ENCODE assay signal across 10 cellular contexts in genomic region chr22:19962246-19962908, GRCh38. TPM values are rescaled to one million over a fixed set of nuclear protein-coding genes. Genes with fewer than 3 reads are reported as not detected.
DNase-seq lines count a peak whose midpoint lies in the region; ATAC-seq, FAIRE-seq and TF ChIP-seq lines count a peak whose summit lies in the region.
"Had no signal": no experiment of that assay in that cellular context is flagged by ENCODE, and none has a peak within 500 bp of the region (broad histone marks: within the 10 kb centered on the region; RNA-seq: fewer than 3 reads in every experiment).

No MANE protein-coding gene starts in this region.

- H3K36me3 Mint-ChIP-seq in WTC11 = no peaks in the 10 kb centered on the region

- TF ChIP-seq RAD21 in HepG2 (CRISPR knock-in tag; IDR thresholded peaks at IDR 0.05) = peak; percentile 59

- intact Hi-C loops in HepG2 (cut with micrococcal nuclease; ENCODE audit: unreplicated experiment) = no loop called here

- TF ChIP-seq EP300 in HepG2 (IDR thresholded peaks at IDR 0.05; ENCODE audit: low read depth in 2 of 2, low read length in 2 of 2) (no peak), HepG2 (CRISPR knock-in tag; IDR thresholded peaks at IDR 0.05; ENCODE audit: borderline replicate concordance) (no peak)

- POLR2A ChIA-PET in WTC11 (lab: Charles Lee) (interaction anchor here (1.0 kb wide), 1 partner anchor 50 kb away, joined by 4 read pairs; no protein-coding TSS in a partner anchor), HepG2 (lab: Yijun Ruan, JAX) (interaction anchor here (0.7 to 1.8 kb wide), 10 partner anchors 9 to 155 kb away, joined by 3 to 15 read pairs (median 6); partner anchors contain the start of genes COMT, DGCR8, TANGO2 and TRMT2A)

- H3K4me2 ChIP-seq in HepG2 (ENCODE audit: low read depth, low read length) = peak overlapping the region; percentile 96

- WGBS in HepG2 (ENCODE audit: low lambda C conversion rate) = 16% methylated on average over 6 of the region's 22 CpGs

- H3K4me3 ChIP-seq in HepG2 (replicated peaks in 1 of 3; ENCODE audit: insufficient read depth in 1 of 3, low read depth in 2 of 3, low read length in 3 of 3) = peak overlapping the region; percentile 44 to 75 (median 47); a peak in 5 of 6 replicates

- H3K27me3 ChIP-seq in HepG2 (ENCODE audit: control insufficient read depth in 1 of 2, insufficient read depth in 2 of 2, low read length in 2 of 2) = no peaks in the 10 kb centered on the region

- H2AFZ ChIP-seq in HepG2 (ENCODE audit: low read length) = no peak overlapping the region

- CTCF ChIA-PET in WTC11 (lab: Charles Lee) (interaction anchor here (0.5 to 2.9 kb wide), 36 partner anchors 9 to 381 kb away, joined by 3 to 38 read pairs (median 4); partner anchors contain the start of genes DGCR6L, GP1BB and TANGO2), HepG2 (lab: Yijun Ruan, JAX; ENCODE audit: low intra/inter-chr PET ratio, low total read pairs) (interaction anchor here (1.0 kb wide), 1 partner anchor 9 kb away, joined by 3 read pairs; no protein-coding TSS in a partner anchor)

- H3K4me3 Mint-ChIP-seq in WTC11 = peak overlapping the region; percentile 61

- no TSS peak for BruUV-seq in HepG2 (replicated peaks; lab: Mats Ljungman, UMichigan)

- no peaks in the 10 kb centered on the region; the same call in 1 of the 2 replicates for H3K27me3 Mint-ChIP-seq in WTC11 (ENCODE audit: low read depth)

- TF ChIP-seq CTCF in WTC11 (IDR thresholded peaks at IDR 0.05) = peak; percentile 81
- peak; percentile 96 for TF ChIP-seq CTCF in HepG2 (CRISPR knock-in tag; IDR thresholded peaks at IDR 0.05)
- no peak for TF ChIP-seq CTCF in omental fat pad (IDR thresholded peaks at IDR 0.05)

- H3K27ac ChIP-seq in HepG2 (ENCODE audit: extremely low read length, insufficient read depth, low read length) = peak overlapping the region; percentile 99

- H3K9me3 Mint-ChIP-seq in WTC11 = no peaks in the 10 kb centered on the region

- H4K20me1 ChIP-seq in HepG2 (ENCODE audit: insufficient read depth, low read length) = no peaks in the 10 kb centered on the region; the same call in 1 of the 2 replicates

- H3K79me2 ChIP-seq in HepG2 (ENCODE audit: insufficient read depth, low read length) = peaks cover 12% of the 10 kb centered on the region

- FAIRE-seq in HepG2 (lab: Jason Lieb, UNC) = no peak
- FAIRE-seq: G401.6, islet of Langerhans had no signal

- H3K27ac Mint-ChIP-seq in WTC11 = peak overlapping the region; percentile 84

- TF ChIP-seq POLR2A in HepG2 (IDR thresholded peaks at IDR 0.05; ENCODE audit: insufficient read depth in 1 of 2, low read depth in 2 of 2, low read length in 2 of 2) = peak; percentile 28 to 67; a peak in 3 of 4 replicates

- peaks cover 75% of the 10 kb centered on the region for H3K4me1 ChIP-seq in HepG2 (ENCODE audit: insufficient read depth, low read length)

- ATAC-seq in WTC11 = peak; percentile 65
- peak; percentile 64 for ATAC-seq in HepG2
- no peak for ATAC-seq in omental fat pad (ENCODE audit: low FRiP score)

- H3K4me1 Mint-ChIP-seq in WTC11 = peaks cover 39% of the 10 kb centered on the region

- H3K9me3 ChIP-seq in HepG2 (ENCODE audit: low read length) = no peaks in the 10 kb centered on the region

- peak overlapping the region; percentile 77 for H3K9ac ChIP-seq in HepG2 (ENCODE audit: insufficient read depth, low read depth, low read length)

- peaks cover 8 to 30% of the 10 kb centered on the region in 2 experiments; a peak in 3 of 5 replicates for H3K36me3 ChIP-seq in HepG2 (replicated peaks in 1 of 2; ENCODE audit: control insufficient read depth in 1 of 2, insufficient read depth in 2 of 2, low read length in 2 of 2)

- in situ Hi-C loops in HepG2 (cut with HindIII; ENCODE audit: extremely low pct_ligation_motif_present, low pct_unique_long_range_greater_than_20kb) = no loop called here

- DNase-seq in NCI-H2107 (lab: John Stamatoyannopoulos, UW) (peak; percentile 37), NCI-H2107 treated with DMSO at 0.1 percent for 48 hours (lab: John Stamatoyannopoulos, UW; ENCODE audit: unreplicated experiment) (no peak), NCI-H187 treated with DMSO at 0.1 percent for 48 hours (lab: John Stamatoyannopoulos, UW) (peak; percentile 10), WTC11 (ENCODE audit: low spot score) (peak; percentile 91), dedifferentiated amniotic fluid mesenchymal stem cell (ENCODE audit: extremely low spot score) (peak; percentile 67), HepG2 (ENCODE audit: low spot score) (peak; percentile 84), omental fat pad (ENCODE audit: low spot score) (no peak)
- peak; percentile 48 to 52 for DNase-seq in stimulated activated CD4-positive, alpha-beta T cell treated with anti-CD3 and anti-CD28 coated beads, Interleukin-4, amount 100 ng/mL, for 4 hours

RNA-seq across cellular contexts. Expression of gene TXNRD2, which starts 20.8 kb away (rescaled TPM):
- total RNA-seq in WTC11 (2021) (15.9 to 18.8 TPM (median 18.8 TPM) in 3 replicates), HepG2 (2016; rRNA removed; fragmentation: Illumina TruSeq; extraction: Trizol) (16.4 and 18.6 TPM in 2 replicates), omental fat pad (10 to 100 TPM; 10.1 to 24.4 (median 15.1) TPM)
- 4.6 and 5.3 TPM in 2 replicates for total RNA-seq in HepG2 (2016; cell fraction: cytosol; rRNA removed; fragmentation: Illumina TruSeq; extraction: Trizol; ENCODE audit: low read depth)
- total RNA-seq in HepG2 (2016; cell fraction: insoluble cytoplasmic fraction; rRNA removed; fragmentation: Illumina TruSeq; extraction: Trizol) = 16.6 and 20.5 TPM in 2 replicates
- 7.4 and 8.1 TPM in 2 replicates for total RNA-seq in HepG2 (2016; cell fraction: membrane; rRNA removed; fragmentation: Illumina TruSeq; extraction: Trizol)
- total RNA-seq in HepG2 (2016; cell fraction: nucleus; rRNA removed; fragmentation: Illumina TruSeq; extraction: Trizol) = 17.3 and 19.7 TPM in 2 replicates
- 17.5 and 23.4 TPM in 2 replicates for polyA plus RNA-seq in HepG2 (2011; rRNA removed)
- polyA plus RNA-seq in HepG2 (2011; cell fraction: cytosol; rRNA removed) = 11.8 and 19.6 TPM in 2 replicates
- 74.7 and 94.3 TPM in 2 replicates for polyA plus RNA-seq in HepG2 (2011; cell fraction: nucleus; rRNA removed)
- polyA plus RNA-seq in HepG2 (2012) = 11.2 and 13.2 TPM in 2 replicates
- polyA plus RNA-seq in HepG2 (2016; cell fraction: cytosol; fragmentation: Illumina TruSeq; extraction: Trizol; ENCODE audit: low read depth) = 3.6 and 4.0 TPM in 2 replicates
- 17.8 and 20.1 TPM in 2 replicates for polyA plus RNA-seq in HepG2 (2016; cell fraction: insoluble cytoplasmic fraction; fragmentation: Illumina TruSeq; extraction: Trizol; ENCODE audit: low read depth)
- 5.9 and 6.5 TPM in 2 replicates for polyA plus RNA-seq in HepG2 (2016; cell fraction: membrane; fragmentation: Illumina TruSeq; extraction: Trizol; ENCODE audit: low read depth)
- polyA plus RNA-seq in HepG2 (2016; cell fraction: nucleus; fragmentation: Illumina TruSeq; extraction: Trizol; ENCODE audit: insufficient read depth, low read depth) = 34.4 and 34.7 TPM in 2 replicates
- polyA minus RNA-seq in HepG2 (2011; rRNA and poly(A)+ RNA removed; ENCODE audit: low replicate concordance) = 28.2 and 29.9 TPM in 2 replicates
- polyA minus RNA-seq in HepG2 (2011; cell fraction: cytosol; rRNA and poly(A)+ RNA removed) = 10.6 and 12.9 TPM in 2 replicates
- 24.5 and 27.3 TPM in 2 replicates for polyA minus RNA-seq in HepG2 (2011; cell fraction: nucleus; rRNA and poly(A)+ RNA removed)

RNA-seq across cellular contexts. Expression of gene COMT, which starts 20.8 kb away (rescaled TPM):
- total RNA-seq in WTC11 (2021) (30.8 to 38.0 TPM (median 36.1 TPM) in 3 replicates), HepG2 (2016; rRNA removed; fragmentation: Illumina TruSeq; extraction: Trizol) (144 and 162 TPM in 2 replicates), omental fat pad (100 to 1,000 TPM; 166 to 214 (median 180) TPM)
- 44.0 and 61.5 TPM in 2 replicates for total RNA-seq in HepG2 (2016; cell fraction: cytosol; rRNA removed; fragmentation: Illumina TruSeq; extraction: Trizol; ENCODE audit: low read depth)
- total RNA-seq in HepG2 (2016; cell fraction: insoluble cytoplasmic fraction; rRNA removed; fragmentation: Illumina TruSeq; extraction: Trizol) = 127 and 167 TPM in 2 replicates
- 60.4 and 90.3 TPM in 2 replicates for total RNA-seq in HepG2 (2016; cell fraction: membrane; rRNA removed; fragmentation: Illumina TruSeq; extraction: Trizol)
- total RNA-seq in HepG2 (2016; cell fraction: nucleus; rRNA removed; fragmentation: Illumina TruSeq; extraction: Trizol) = 92.2 and 95.4 TPM in 2 replicates
- 156 and 194 TPM in 2 replicates for polyA plus RNA-seq in HepG2 (2011; rRNA removed)
- 185 and 260 TPM in 2 replicates for polyA plus RNA-seq in HepG2 (2011; cell fraction: cytosol; rRNA removed)
- polyA plus RNA-seq in HepG2 (2011; cell fraction: nucleus; rRNA removed) = 192 TPM in 2 replicates
- 90.6 and 123 TPM in 2 replicates for polyA plus RNA-seq in HepG2 (2012)
- polyA plus RNA-seq in HepG2 (2016; cell fraction: cytosol; fragmentation: Illumina TruSeq; extraction: Trizol; ENCODE audit: low read depth) = 59.9 and 87.6 TPM in 2 replicates
- 139 and 159 TPM in 2 replicates for polyA plus RNA-seq in HepG2 (2016; cell fraction: insoluble cytoplasmic fraction; fragmentation: Illumina TruSeq; extraction: Trizol; ENCODE audit: low read depth)
- 62.3 and 85.6 TPM in 2 replicates for polyA plus RNA-seq in HepG2 (2016; cell fraction: membrane; fragmentation: Illumina TruSeq; extraction: Trizol; ENCODE audit: low read depth)
- 155 and 158 TPM in 2 replicates for polyA plus RNA-seq in HepG2 (2016; cell fraction: nucleus; fragmentation: Illumina TruSeq; extraction: Trizol; ENCODE audit: insufficient read depth, low read depth)
- 32.2 and 191 TPM in 2 replicates for polyA minus RNA-seq in HepG2 (2011; rRNA and poly(A)+ RNA removed; ENCODE audit: low replicate concordance)
- polyA minus RNA-seq in HepG2 (2011; cell fraction: cytosol; rRNA and poly(A)+ RNA removed) = 76.6 and 84.9 TPM in 2 replicates
- polyA minus RNA-seq in HepG2 (2011; cell fraction: nucleus; rRNA and poly(A)+ RNA removed) = 33.6 and 36.1 TPM in 2 replicates

RNA-seq across cellular contexts. Expression of gene ARVCF, which starts 54.2 kb away (rescaled TPM):
- total RNA-seq in WTC11 (2021) (58.3 to 65.4 TPM (median 61.3 TPM) in 3 replicates), HepG2 (2016; rRNA removed; fragmentation: Illumina TruSeq; extraction: Trizol) (10.4 and 17.7 TPM in 2 replicates), omental fat pad (10 to 100 TPM in 2 of 4 donors, 1 to 10 TPM in 2; 6.5 to 20.0 (median 9.3) TPM)
- total RNA-seq in HepG2 (2016; cell fraction: cytosol; rRNA removed; fragmentation: Illumina TruSeq; extraction: Trizol; ENCODE audit: low read depth) = 3.9 and 4.0 TPM in 2 replicates
- total RNA-seq in HepG2 (2016; cell fraction: insoluble cytoplasmic fraction; rRNA removed; fragmentation: Illumina TruSeq; extraction: Trizol) = 8.1 and 18.0 TPM in 2 replicates
- 3.8 and 4.0 TPM in 2 replicates for total RNA-seq in HepG2 (2016; cell fraction: membrane; rRNA removed; fragmentation: Illumina TruSeq; extraction: Trizol)
- 20.2 and 20.4 TPM in 2 replicates for total RNA-seq in HepG2 (2016; cell fraction: nucleus; rRNA removed; fragmentation: Illumina TruSeq; extraction: Trizol)
- 16.4 and 23.8 TPM in 2 replicates for polyA plus RNA-seq in HepG2 (2011; rRNA removed)
- 8.4 and 13.1 TPM in 2 replicates for polyA plus RNA-seq in HepG2 (2011; cell fraction: cytosol; rRNA removed)
- polyA plus RNA-seq in HepG2 (2011; cell fraction: nucleus; rRNA removed) = 152 and 182 TPM in 2 replicates
- 11.1 and 12.4 TPM in 2 replicates for polyA plus RNA-seq in HepG2 (2012)
- polyA plus RNA-seq in HepG2 (2016; cell fraction: cytosol; fragmentation: Illumina TruSeq; extraction: Trizol; ENCODE audit: low read depth) = 0.99 and 1.4 TPM in 2 replicates
- 8.5 and 10.9 TPM in 2 replicates for polyA plus RNA-seq in HepG2 (2016; cell fraction: insoluble cytoplasmic fraction; fragmentation: Illumina TruSeq; extraction: Trizol; ENCODE audit: low read depth)
- polyA plus RNA-seq in HepG2 (2016; cell fraction: membrane; fragmentation: Illumina TruSeq; extraction: Trizol; ENCODE audit: low read depth) = 2.0 and 2.3 TPM in 2 replicates
- 42.2 and 48.6 TPM in 2 replicates for polyA plus RNA-seq in HepG2 (2016; cell fraction: nucleus; fragmentation: Illumina TruSeq; extraction: Trizol; ENCODE audit: insufficient read depth, low read depth)
- polyA minus RNA-seq in HepG2 (2011; rRNA and poly(A)+ RNA removed; ENCODE audit: low replicate concordance) = 1.2 and 26.6 TPM in 2 replicates
- 9.2 and 12.0 TPM in 2 replicates for polyA minus RNA-seq in HepG2 (2011; cell fraction: cytosol; rRNA and poly(A)+ RNA removed)
- polyA minus RNA-seq in HepG2 (2011; cell fraction: nucleus; rRNA and poly(A)+ RNA removed) = 28.6 and 29.7 TPM in 2 replicates

RNA-seq across cellular contexts. Expression of gene TANGO2, which starts 58.5 kb away (rescaled TPM):
- total RNA-seq in WTC11 (2021) (13.2 to 16.8 TPM (median 14.8 TPM) in 3 replicates), HepG2 (2016; rRNA removed; fragmentation: Illumina TruSeq; extraction: Trizol) (12.1 and 12.9 TPM in 2 replicates), omental fat pad (10 to 100 TPM; 35.3 to 48.4 (median 37.9) TPM)
- 7.0 and 7.5 TPM in 2 replicates for total RNA-seq in HepG2 (2016; cell fraction: cytosol; rRNA removed; fragmentation: Illumina TruSeq; extraction: Trizol; ENCODE audit: low read depth)
- total RNA-seq in HepG2 (2016; cell fraction: insoluble cytoplasmic fraction; rRNA removed; fragmentation: Illumina TruSeq; extraction: Trizol) = 11.8 and 12.2 TPM in 2 replicates
- 17.5 and 20.9 TPM in 2 replicates for total RNA-seq in HepG2 (2016; cell fraction: membrane; rRNA removed; fragmentation: Illumina TruSeq; extraction: Trizol)
- 7.2 and 10.6 TPM in 2 replicates for total RNA-seq in HepG2 (2016; cell fraction: nucleus; rRNA removed; fragmentation: Illumina TruSeq; extraction: Trizol)
- 14.8 and 20.8 TPM in 2 replicates for polyA plus RNA-seq in HepG2 (2011; rRNA removed)
- 17.4 and 18.3 TPM in 2 replicates for polyA plus RNA-seq in HepG2 (2011; cell fraction: cytosol; rRNA removed)
- 24.2 and 25.5 TPM in 2 replicates for polyA plus RNA-seq in HepG2 (2011; cell fraction: nucleus; rRNA removed)
- 5.0 and 9.6 TPM in 2 replicates for polyA plus RNA-seq in HepG2 (2012)
- 8.1 TPM in 2 replicates for polyA plus RNA-seq in HepG2 (2016; cell fraction: cytosol; fragmentation: Illumina TruSeq; extraction: Trizol; ENCODE audit: low read depth)
- polyA plus RNA-seq in HepG2 (2016; cell fraction: insoluble cytoplasmic fraction; fragmentation: Illumina TruSeq; extraction: Trizol; ENCODE audit: low read depth) = 10.1 and 14.2 TPM in 2 replicates
- 14.1 and 15.1 TPM in 2 replicates for polyA plus RNA-seq in HepG2 (2016; cell fraction: membrane; fragmentation: Illumina TruSeq; extraction: Trizol; ENCODE audit: low read depth)
- polyA plus RNA-seq in HepG2 (2016; cell fraction: nucleus; fragmentation: Illumina TruSeq; extraction: Trizol; ENCODE audit: insufficient read depth, low read depth) = 17.4 and 18.4 TPM in 2 replicates
- polyA minus RNA-seq in HepG2 (2011; rRNA and poly(A)+ RNA removed; ENCODE audit: low replicate concordance) = 34.8 and 39.9 TPM in 2 replicates
- 9.8 and 10.9 TPM in 2 replicates for polyA minus RNA-seq in HepG2 (2011; cell fraction: cytosol; rRNA and poly(A)+ RNA removed)
- polyA minus RNA-seq in HepG2 (2011; cell fraction: nucleus; rRNA and poly(A)+ RNA removed) = 8.9 and 9.0 TPM in 2 replicates

Comparison
In these comparisons a context has a peak if more than half of its experiments do, and no peak if none do; other contexts are left out.
1. DNase-seq: peak in NCI-H2107 (single experiment), NCI-H187 treated with DMSO at 0.1 percent for 48 hours (single experiment), WTC11 (single experiment), dedifferentiated amniotic fluid mesenchymal stem cell (single experiment), HepG2 (single experiment) and stimulated activated CD4-positive, alpha-beta T cell treated with anti-CD3 and anti-CD28 coated beads, Interleukin-4, amount 100 ng/mL, for 4 hours (2 of 2); none in NCI-H2107 treated with DMSO at 0.1 percent for 48 hours (single experiment) and omental fat pad (single experiment).
2. CTCF ChIP-seq: peak in WTC11 (single experiment) and HepG2 (single experiment); none in omental fat pad (0 of 3).